8 cellular contexts compared by ENCODE assay signal in the genomic region with DNA sequence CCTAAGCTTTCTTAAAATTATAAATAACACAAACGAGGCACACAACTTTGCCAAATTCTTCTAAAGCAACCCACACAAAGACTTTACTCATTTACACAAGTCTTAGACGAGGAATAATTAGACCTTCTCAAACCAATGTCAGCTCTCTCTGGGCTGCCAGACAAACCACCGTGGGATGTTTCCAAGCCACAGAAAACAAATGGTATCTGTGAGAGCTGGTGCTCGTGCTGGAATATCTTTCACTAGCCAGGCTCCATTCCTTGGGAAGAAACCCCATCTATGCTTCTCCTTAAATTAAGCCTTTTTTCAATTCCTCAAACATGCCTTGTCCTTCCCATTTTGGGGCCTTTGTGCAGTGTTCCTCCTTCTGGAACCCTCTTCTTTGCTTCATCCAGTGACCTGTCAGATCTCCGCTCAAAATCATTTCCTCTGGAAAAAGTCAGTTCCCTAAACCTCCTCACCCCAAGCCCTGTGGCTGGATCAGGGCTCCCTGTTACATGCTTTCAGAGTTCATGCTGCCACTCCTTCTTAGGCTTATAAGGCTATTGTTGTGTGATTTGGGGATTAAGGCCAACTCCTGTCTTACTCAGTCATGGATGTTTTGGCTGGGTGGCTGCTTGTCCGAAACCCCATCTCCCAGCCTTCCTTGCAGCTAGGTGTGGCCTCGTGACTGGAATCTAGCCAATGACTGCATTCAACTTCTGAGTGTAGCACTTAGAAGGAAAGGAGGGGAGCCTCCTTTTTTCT.
A peak's percentile ranks its signal among the peaks of the same experiment; 100 is the strongest.
DNase-seq lines count a peak whose midpoint lies in the region; ATAC-seq and TF ChIP-seq lines count a peak whose summit lies in the region.

No MANE protein-coding gene starts in this region.

- no peak for TF ChIP-seq POLR2A in HCT116 (IDR thresholded peaks at IDR 0.05; ENCODE audit: borderline replicate concordance, extremely low read depth, insufficient read depth, insufficient read length)

- peak overlapping the region; percentile 49 for H3K9ac ChIP-seq in HCT116 (ENCODE audit: low read length)

- H3K27me3 Mint-ChIP-seq in activated naive CD8-positive, alpha-beta T cell treated with anti-CD3 and anti-CD28 coated beads, Interleukin-2, amount 50 U/mL, for 24 hours: peaks cover 41% of the 10 kb centered on the region

- H3K27ac Mint-ChIP-seq in activated naive CD8-positive, alpha-beta T cell treated with anti-CD3 and anti-CD28 coated beads, Interleukin-2, amount 50 U/mL, for 24 hours: peak overlapping the region; percentile 53

- peak; percentile 59 for DNase-seq in A172 (ENCODE audit: low spot score)
- peak; percentile 42 for DNase-seq in HCT116 (ENCODE audit: low read depth, low spot score)
- peak; percentile 44 for DNase-seq in activated naive CD8-positive, alpha-beta T cell treated with anti-CD3 and anti-CD28 coated beads, Interleukin-2, amount 50 U/mL, for 24 hours
- peak; percentile 24 for DNase-seq in iPS-NIHi11 (ENCODE audit: low spot score)
- DNase-seq in NCI-H1694 (lab: John Stamatoyannopoulos, UW): no peak
- DNase-seq in activated effector memory CD4-positive, alpha-beta T cell treated with anti-CD3 and anti-CD28 coated beads, Interleukin-2, amount 50 U/mL, for 16 hours: no peak

- no peak for TF ChIP-seq RAD21 in HCT116 (IDR thresholded peaks at IDR 0.05; ENCODE audit: low read depth)

- peaks cover 18 to 44% of the 10 kb centered on the region in 2 experiments for H3K4me1 ChIP-seq in HCT116 (ENCODE audit: control insufficient read depth in 1 of 2, insufficient read depth in 2 of 2, low read length in 2 of 2)

- peak overlapping the region; percentile 79 for H2AFZ ChIP-seq in HCT116 (ENCODE audit: low read depth, low read length, poor library complexity, severe bottlenecking)

- intact Hi-C loops in HCT116 (cut with micrococcal nuclease): loop anchor here (2.0 kb wide), 1 partner anchor 225 kb away; no protein-coding TSS in a partner anchor

- BruUV-seq in HCT116 (replicated peaks; lab: Mats Ljungman, UMichigan): TSS peak; percentile 62

- H3K4me3 ChIP-seq in HCT116 (replicated peaks in 1 of 2; ENCODE audit: low read depth in 1 of 2, low read length in 2 of 2): peak overlapping the region; percentile 14 to 33

- no peaks in the 10 kb centered on the region for H3K36me3 ChIP-seq in HCT116 (ENCODE audit: control insufficient read depth in 1 of 2, insufficient read depth in 2 of 2, low read length in 2 of 2)

- TF ChIP-seq CTCF in HCT116 (IDR thresholded peaks at IDR 0.05 in 2 of 3, conservative IDR thresholded peaks at IDR 0.05 in 1 of 3; ENCODE audit: borderline replicate concordance in 1 of 3, insufficient read depth in 1 of 3, low read depth in 2 of 3, low read length in 2 of 3): no peak

- ATAC-seq in HCT116 (peak; percentile 75), HG03520 (IDR thresholded peaks at IDR 0.05; ENCODE audit: unreplicated experiment) (no peak), HG03571 (IDR thresholded peaks at IDR 0.05; ENCODE audit: unreplicated experiment) (no peak)
- ATAC-seq in activated naive CD8-positive, alpha-beta T cell treated with anti-CD3 and anti-CD28 coated beads, Interleukin-2, amount 50 U/mL, for 24 hours: peak; percentile 53

- POLR2A ChIA-PET in HCT116 (lab: Charles Lee): interaction anchor here (1.2 to 1.7 kb wide), 2 partner anchors 10 to 285 kb away, joined by 3 to 8 read pairs; partner anchors contain the start of gene TPT1

- H3K4me2 ChIP-seq in HCT116 (ENCODE audit: low read length): peak overlapping the region; percentile 76

- no peaks in the 10 kb centered on the region for H3K9me2 ChIP-seq in HCT116 (ENCODE audit: insufficient read depth)

- H3K9me3 ChIP-seq in HCT116 (ENCODE audit: control insufficient read depth in 1 of 2, insufficient read depth in 1 of 2, low read depth in 1 of 2, low read length in 2 of 2): no peaks in the 10 kb centered on the region

- CTCF ChIA-PET in HCT116 (lab: Charles Lee): interaction anchor here (1.1 to 2.8 kb wide), 3 partner anchors 226 to 262 kb away, joined by 3 to 23 read pairs (median 3); no protein-coding TSS in a partner anchor

- H3K36me3 Mint-ChIP-seq in activated naive CD8-positive, alpha-beta T cell treated with anti-CD3 and anti-CD28 coated beads, Interleukin-2, amount 50 U/mL, for 24 hours (ENCODE audit: low read depth): no peaks in the 10 kb centered on the region

- no peaks in the 10 kb centered on the region for H3K79me2 ChIP-seq in HCT116 (ENCODE audit: insufficient read depth, low read length)

- H3K27ac ChIP-seq in HCT116 (ENCODE audit: low read depth, low read length): peak overlapping the region; percentile 69

- H4K20me1 ChIP-seq in HCT116 (ENCODE audit: insufficient read depth): no peaks in the 10 kb centered on the region

- peak overlapping the region; percentile 39 for H3K4me3 Mint-ChIP-seq in activated naive CD8-positive, alpha-beta T cell treated with anti-CD3 and anti-CD28 coated beads, Interleukin-2, amount 50 U/mL, for 24 hours

- RAD21 ChIA-PET in HCT116 (lab: Charles Lee; ENCODE audit: low non-redundant PET in 1 of 2, low total read pairs in 2 of 2, uncharacterized antibody in 2 of 2, unreplicated experiment in 2 of 2): interaction anchor here (1.3 to 2.1 kb wide), 2 partner anchors 225 kb away, joined by 3 to 8 read pairs; no protein-coding TSS in a partner anchor

- H3K9me3 Mint-ChIP-seq in activated naive CD8-positive, alpha-beta T cell treated with anti-CD3 and anti-CD28 coated beads, Interleukin-2, amount 50 U/mL, for 24 hours: no peaks in the 10 kb centered on the region

- peaks cover 43% of the 10 kb centered on the region for H3K4me1 Mint-ChIP-seq in activated naive CD8-positive, alpha-beta T cell treated with anti-CD3 and anti-CD28 coated beads, Interleukin-2, amount 50 U/mL, for 24 hours

- no peaks in the 10 kb centered on the region for H3K27me3 ChIP-seq in HCT116 (ENCODE audit: insufficient read depth, low read length)

TF ChIP-seq in HCT116, 20 proteins besides CTCF, POLR2A, EP300 and RAD21:
- peak; percentile 51; the same call in 1 of the 2 replicates for TF ChIP-seq POLR2AphosphoS5 (IDR thresholded peaks at IDR 0.05; ENCODE audit: low read depth, low read length)
- no peak for TF ChIP-seq MAX (IDR thresholded peaks at IDR 0.05)
- TF ChIP-seq EZH2 (IDR thresholded peaks at IDR 0.05): no peak

Comparison
In these comparisons a context has a peak if more than half of its experiments do, and no peak if none do; other contexts are left out.
1. DNase-seq: peak in A172 (single experiment), HCT116 (single experiment), activated naive CD8-positive, alpha-beta T cell treated with anti-CD3 and anti-CD28 coated beads, Interleukin-2, amount 50 U/mL, for 24 hours (single experiment) and iPS-NIHi11 (single experiment); none in NCI-H1694 (single experiment) and activated effector memory CD4-positive, alpha-beta T cell treated with anti-CD3 and anti-CD28 coated beads, Interleukin-2, amount 50 U/mL, for 16 hours (single experiment).
2. ATAC-seq: peak in HCT116 (single experiment) and activated naive CD8-positive, alpha-beta T cell treated with anti-CD3 and anti-CD28 coated beads, Interleukin-2, amount 50 U/mL, for 24 hours (single experiment); none in HG03520 (single experiment) and HG03571 (single experiment).